Comparison of ENCODE assay signal across 8 cellular contexts in the genomic region with DNA sequence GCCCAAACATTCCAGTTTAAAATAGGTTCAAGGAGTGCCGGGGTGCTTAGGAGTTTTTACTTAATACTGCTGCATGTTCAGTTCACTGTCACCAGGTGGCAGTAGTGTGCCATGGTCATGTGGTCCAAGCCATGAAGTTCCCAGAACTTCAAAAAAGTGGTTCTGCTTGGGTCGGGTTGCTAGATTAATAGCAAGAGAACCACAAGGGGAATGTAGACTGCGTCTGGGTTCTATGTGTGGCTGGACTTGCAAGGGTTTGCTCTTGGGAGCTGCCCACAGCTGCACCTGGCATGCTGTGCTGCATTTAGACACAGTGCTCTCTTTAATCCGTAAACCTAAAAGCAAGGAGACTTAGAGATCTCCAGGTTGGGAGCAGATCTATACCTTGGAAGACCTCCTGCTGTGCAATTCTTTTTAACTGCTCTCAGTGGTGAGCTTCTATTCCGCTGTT. TPM values are rescaled to one million over a fixed set of nuclear protein-coding genes. Genes with fewer than 3 reads are reported as not detected.
DNase-seq lines count a peak whose midpoint lies in the region; ATAC-seq, FAIRE-seq and TF ChIP-seq lines count a peak whose summit lies in the region.

No MANE protein-coding gene starts in this region.

- peak; percentile 87 for FAIRE-seq in GM19239 (lab: Jason Lieb, UNC)

- H3K27ac ChIP-seq in right lobe of liver = no peak overlapping the region

- ATAC-seq in right lobe of liver (peak; percentile 85 to 93 (median 89)), HG02623 (IDR thresholded peaks at IDR 0.05; ENCODE audit: unreplicated experiment) (no peak)

- H3K9me3 ChIP-seq in right lobe of liver = no peaks in the 10 kb centered on the region

- H3K27me3 ChIP-seq in right lobe of liver = peaks cover 0 to 10% of the 10 kb centered on the region in 2 donors

- intact Hi-C loops in right lobe of liver (cut with DNase I) = loop anchor here (5.0 kb wide), 1 partner anchor 291 kb away; no protein-coding TSS in a partner anchor

- TF ChIP-seq CTCF in AG09309 (IDR thresholded peaks at IDR 0.05; ENCODE audit: control insufficient read depth, insufficient read depth, low read depth, low read length, missing control alignments) (peak; percentile 86), WI38 (IDR thresholded peaks at IDR 0.05; ENCODE audit: low read depth, low read length) (peak; percentile 83), right lobe of liver (IDR thresholded peaks at IDR 0.05) (peak; percentile 85 to 91 (median 88))

- WGBS in right lobe of liver (ENCODE audit: insufficient coverage, low coverage, low lambda C conversion rate, missing lambda C conversion rate) = 39% methylated on average over 2 of the region's 5 CpGs

- H3K4me3 ChIP-seq in AG09309 (ENCODE audit: control insufficient read depth, low read depth, low read length) (no peak overlapping the region), WI38 (ENCODE audit: low read depth, low read length) (no peak overlapping the region), right lobe of liver (no peak overlapping the region)

- no peaks in the 10 kb centered on the region for H3K36me3 ChIP-seq in right lobe of liver

- TF ChIP-seq POLR2A in right lobe of liver (IDR thresholded peaks at IDR 0.05) = no peak

- peak; percentile 33 for DNase-seq in AG09309 (ENCODE audit: low read depth)
- DNase-seq in GM19239 (ENCODE audit: insufficient read length, low spot score) = no peak
- DNase-seq in NCI-H1105 (lab: John Stamatoyannopoulos, UW) = peak; percentile 49
- peak; percentile 77 for DNase-seq in dedifferentiated amniotic fluid mesenchymal stem cell (ENCODE audit: extremely low spot score)
- peak in 2 of 3 donors; percentile 38 to 57 for DNase-seq in right lobe of liver
- DNase-seq in stimulated activated CD8-positive, alpha-beta memory T cell treated with anti-CD3 and anti-CD28 coated beads, Interleukin-4, amount 100 ng/mL, for 48 hours = peak; percentile 67

- H3K4me1 ChIP-seq in right lobe of liver = no peaks in the 10 kb centered on the region

RNA-seq across cellular contexts. Expression of gene SPON1, which starts 6.5 kb away (rescaled TPM):
- total RNA-seq in right lobe of liver = 1 to 10 TPM in 4 of 6 experiments, under 1 TPM in 2; 0.51 to 2.4 (median 1.6) TPM
